Comparison of ENCODE assay signal across 10 cellular contexts in the genomic region with DNA sequence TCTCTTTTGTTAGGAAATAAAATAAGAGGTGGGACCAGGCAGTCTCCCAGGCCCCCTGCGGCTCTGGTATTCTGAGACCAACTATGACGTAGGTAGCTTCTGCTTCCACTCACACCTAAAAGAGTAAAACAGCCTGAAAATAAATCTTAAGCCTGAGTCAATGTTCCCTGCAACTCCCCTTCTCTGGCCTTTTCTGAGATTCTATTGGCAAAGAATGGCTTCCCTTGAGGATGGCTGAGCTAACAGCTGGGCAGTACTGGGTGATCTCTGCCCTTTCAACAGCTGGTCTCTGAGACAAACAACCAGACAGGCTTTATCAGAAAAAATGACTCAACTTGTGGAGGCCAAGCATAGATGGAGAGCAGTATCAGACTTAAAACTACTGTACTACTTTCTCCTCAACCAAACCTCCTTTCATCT. TPM values are rescaled to one million over a fixed set of nuclear protein-coding genes. Genes with fewer than 3 reads are reported as not detected.
DNase-seq lines count a peak whose midpoint lies in the region; ATAC-seq and TF ChIP-seq lines count a peak whose summit lies in the region.
"Had no signal": no experiment of that assay in that cellular context is flagged by ENCODE, and none has a peak within 500 bp of the region (broad histone marks: within the 10 kb centered on the region; RNA-seq: fewer than 3 reads in every experiment).

No MANE protein-coding gene starts in this region.

- no peak for TF ChIP-seq POLR2A in ovary (IDR thresholded peaks at IDR 0.05)

- no peak for TF ChIP-seq EP300 in ovary (IDR thresholded peaks at IDR 0.05)

- peaks cover 17% of the 10 kb centered on the region for H3K36me3 ChIP-seq in ACC112 (ENCODE audit: insufficient read depth, low read length)
- H3K36me3 ChIP-seq in SJCRH30: peaks cover 4% of the 10 kb centered on the region; the same call in 1 of the 2 replicates
- H3K36me3 ChIP-seq in ovary: no peaks in the 10 kb centered on the region

- peaks cover 84% of the 10 kb centered on the region for H3K79me2 ChIP-seq in ACC112 (ENCODE audit: control insufficient read depth, insufficient read depth, low read length, unreplicated experiment)

- H3K4me1 ChIP-seq in ACC112 (ENCODE audit: control insufficient read depth, insufficient read depth, low read length, unreplicated experiment) (peaks cover 38% of the 10 kb centered on the region), SJCRH30 (peaks cover 20% of the 10 kb centered on the region), ovary (ENCODE audit: insufficient read depth) (peaks cover 8% of the 10 kb centered on the region)

- H3K4me3 ChIP-seq in ACC112 (ENCODE audit: low read depth, low read length) (no peak overlapping the region), SJCRH30 (no peak overlapping the region), fibroblast of villous mesenchyme (ENCODE audit: low read depth, low read length) (no peak overlapping the region), ovary (no peak overlapping the region)

- no peak overlapping the region for H2AFZ ChIP-seq in ACC112 (ENCODE audit: low read length, unreplicated experiment)

- intact Hi-C loops in ovary (cut with DNase I): loop anchor here in 2 of 4 donors (5.0 to 10.0 kb wide), 2 partner anchors 49 to 62 kb away; a partner anchor contains a TSS

- H3K9me3 ChIP-seq in SJCRH30 (replicated peaks): 0 out of 2 replicates have a peak, but pooled peaks cover 3% of the 10 kb centered on the region
- H3K9me3 ChIP-seq in ovary: no peaks in the 10 kb centered on the region

- ATAC-seq in SK-N-SH treated with all-trans-retinoic acid at 6 μM for 48 hours: no peak
- ATAC-seq in GM18858 (IDR thresholded peaks at IDR 0.05; ENCODE audit: unreplicated experiment): no peak

- TF ChIP-seq CTCF in fibroblast of villous mesenchyme (IDR thresholded peaks at IDR 0.05; ENCODE audit: insufficient read depth, low read depth, low read length) (no peak), ovary (IDR thresholded peaks at IDR 0.05) (no peak)

- H3K27ac ChIP-seq in ACC112 (ENCODE audit: low read depth, low read length): peak overlapping the region; percentile 61
- H3K27ac ChIP-seq in SJCRH30: peak overlapping the region; percentile 62
- H3K27ac ChIP-seq in ovary: peak overlapping the region in 1 of 2 donors; percentile 71

- DNase-seq in SJCRH30 (peak; percentile 67 to 82), fibroblast of villous mesenchyme (ENCODE audit: low read depth) (peak; percentile 99), ovary (peak; percentile 69 to 82 (median 77))
- no peak for DNase-seq in activated CD4-positive, alpha-beta T cell treated with anti-CD3 and anti-CD28 coated beads for 48 hours
- no peak for DNase-seq in stimulated activated CD4-positive, alpha-beta T cell treated with anti-CD3 and anti-CD28 coated beads, Interleukin-4, amount 100 ng/mL, for 24 hours
- DNase-seq: effector CD4-positive, alpha-beta T cell; NCI-H2081 treated with DMSO at 0.1 percent for 48 hours had no signal

- H3K27me3 ChIP-seq in ACC112 (ENCODE audit: insufficient read depth, low read length) (no peaks in the 10 kb centered on the region), SJCRH30 (no peaks in the 10 kb centered on the region), ovary (no peaks in the 10 kb centered on the region)

- WGBS in ovary, 3 donors: 10 to 19% (median 15%) methylated on average over 2 of the region's 2 CpGs

TF ChIP-seq in SK-N-SH treated with all-trans-retinoic acid at 6 μM for 48 hours, 23 proteins besides CTCF, POLR2A, EP300 and RAD21 (continues in another document):
- TF ChIP-seq CSDC2 (CRISPR knock-in tag; IDR thresholded peaks at IDR 0.05) (no peak), ESRRG (CRISPR knock-in tag; IDR thresholded peaks at IDR 0.05) (no peak), ZFP30 (CRISPR knock-in tag; IDR thresholded peaks at IDR 0.05) (no peak), OSR1 (CRISPR knock-in tag; IDR thresholded peaks at IDR 0.05) (no peak), GLIS3 (CRISPR knock-in tag; IDR thresholded peaks at IDR 0.05) (no peak), SNAI2 (CRISPR knock-in tag; IDR thresholded peaks at IDR 0.05) (no peak), ISL1 (CRISPR knock-in tag; IDR thresholded peaks at IDR 0.05) (no peak), BACH2 (CRISPR knock-in tag; IDR thresholded peaks at IDR 0.05; ENCODE audit: borderline replicate concordance) (no peak), ARNTL (CRISPR knock-in tag; IDR thresholded peaks at IDR 0.05; ENCODE audit: borderline replicate concordance, low read depth) (no peak), PPARA (CRISPR knock-in tag; IDR thresholded peaks at IDR 0.05; ENCODE audit: borderline replicate concordance) (no peak), ZNF70 (CRISPR knock-in tag; IDR thresholded peaks at IDR 0.05) (no peak), TOX (CRISPR knock-in tag; IDR thresholded peaks at IDR 0.05; ENCODE audit: borderline replicate concordance) (no peak), ZFP3 (CRISPR knock-in tag; IDR thresholded peaks at IDR 0.05) (no peak), ZNF565 (CRISPR knock-in tag; conservative IDR thresholded peaks at IDR 0.05; ENCODE audit: low read depth) (no peak)
- TF ChIP-seq, protein P1, sequence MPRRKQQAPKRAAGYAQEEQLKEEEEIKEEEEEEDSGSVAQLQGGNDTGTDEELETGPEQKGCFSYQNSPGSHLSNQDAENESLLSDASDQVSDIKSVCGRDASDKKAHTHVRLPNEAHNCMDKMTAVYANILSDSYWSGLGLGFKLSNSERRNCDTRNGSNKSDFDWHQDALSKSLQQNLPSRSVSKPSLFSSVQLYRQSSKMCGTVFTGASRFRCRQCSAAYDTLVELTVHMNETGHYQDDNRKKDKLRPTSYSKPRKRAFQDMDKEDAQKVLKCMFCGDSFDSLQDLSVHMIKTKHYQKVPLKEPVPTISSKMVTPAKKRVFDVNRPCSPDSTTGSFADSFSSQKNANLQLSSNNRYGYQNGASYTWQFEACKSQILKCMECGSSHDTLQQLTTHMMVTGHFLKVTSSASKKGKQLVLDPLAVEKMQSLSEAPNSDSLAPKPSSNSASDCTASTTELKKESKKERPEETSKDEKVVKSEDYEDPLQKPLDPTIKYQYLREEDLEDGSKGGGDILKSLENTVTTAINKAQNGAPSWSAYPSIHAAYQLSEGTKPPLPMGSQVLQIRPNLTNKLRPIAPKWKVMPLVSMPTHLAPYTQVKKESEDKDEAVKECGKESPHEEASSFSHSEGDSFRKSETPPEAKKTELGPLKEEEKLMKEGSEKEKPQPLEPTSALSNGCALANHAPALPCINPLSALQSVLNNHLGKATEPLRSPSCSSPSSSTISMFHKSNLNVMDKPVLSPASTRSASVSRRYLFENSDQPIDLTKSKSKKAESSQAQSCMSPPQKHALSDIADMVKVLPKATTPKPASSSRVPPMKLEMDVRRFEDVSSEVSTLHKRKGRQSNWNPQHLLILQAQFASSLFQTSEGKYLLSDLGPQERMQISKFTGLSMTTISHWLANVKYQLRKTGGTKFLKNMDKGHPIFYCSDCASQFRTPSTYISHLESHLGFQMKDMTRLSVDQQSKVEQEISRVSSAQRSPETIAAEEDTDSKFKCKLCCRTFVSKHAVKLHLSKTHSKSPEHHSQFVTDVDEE (CRISPR knock-in tag; IDR thresholded peaks at IDR 0.05): no peak
- TF ChIP-seq, protein P2, sequence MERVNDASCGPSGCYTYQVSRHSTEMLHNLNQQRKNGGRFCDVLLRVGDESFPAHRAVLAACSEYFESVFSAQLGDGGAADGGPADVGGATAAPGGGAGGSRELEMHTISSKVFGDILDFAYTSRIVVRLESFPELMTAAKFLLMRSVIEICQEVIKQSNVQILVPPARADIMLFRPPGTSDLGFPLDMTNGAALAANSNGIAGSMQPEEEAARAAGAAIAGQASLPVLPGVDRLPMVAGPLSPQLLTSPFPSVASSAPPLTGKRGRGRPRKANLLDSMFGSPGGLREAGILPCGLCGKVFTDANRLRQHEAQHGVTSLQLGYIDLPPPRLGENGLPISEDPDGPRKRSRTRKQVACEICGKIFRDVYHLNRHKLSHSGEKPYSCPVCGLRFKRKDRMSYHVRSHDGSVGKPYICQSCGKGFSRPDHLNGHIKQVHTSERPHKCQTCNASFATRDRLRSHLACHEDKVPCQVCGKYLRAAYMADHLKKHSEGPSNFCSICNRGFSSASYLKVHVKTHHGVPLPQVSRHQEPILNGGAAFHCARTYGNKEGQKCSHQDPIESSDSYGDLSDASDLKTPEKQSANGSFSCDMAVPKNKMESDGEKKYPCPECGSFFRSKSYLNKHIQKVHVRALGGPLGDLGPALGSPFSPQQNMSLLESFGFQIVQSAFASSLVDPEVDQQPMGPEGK (CRISPR knock-in tag; IDR thresholded peaks at IDR 0.05; ENCODE audit: borderline replicate concordance): no peak
- TF ChIP-seq, protein P3, sequence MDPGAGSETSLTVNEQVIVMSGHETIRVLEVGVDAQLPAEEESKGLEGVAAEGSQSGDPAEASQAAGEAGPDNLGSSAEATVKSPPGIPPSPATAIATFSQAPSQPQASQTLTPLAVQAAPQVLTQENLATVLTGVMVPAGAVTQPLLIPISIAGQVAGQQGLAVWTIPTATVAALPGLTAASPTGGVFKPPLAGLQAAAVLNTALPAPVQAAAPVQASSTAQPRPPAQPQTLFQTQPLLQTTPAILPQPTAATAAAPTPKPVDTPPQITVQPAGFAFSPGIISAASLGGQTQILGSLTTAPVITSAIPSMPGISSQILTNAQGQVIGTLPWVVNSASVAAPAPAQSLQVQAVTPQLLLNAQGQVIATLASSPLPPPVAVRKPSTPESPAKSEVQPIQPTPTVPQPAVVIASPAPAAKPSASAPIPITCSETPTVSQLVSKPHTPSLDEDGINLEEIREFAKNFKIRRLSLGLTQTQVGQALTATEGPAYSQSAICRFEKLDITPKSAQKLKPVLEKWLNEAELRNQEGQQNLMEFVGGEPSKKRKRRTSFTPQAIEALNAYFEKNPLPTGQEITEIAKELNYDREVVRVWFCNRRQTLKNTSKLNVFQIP (CRISPR knock-in tag; IDR thresholded peaks at IDR 0.05; ENCODE audit: borderline replicate concordance, low read depth): no peak
- TF ChIP-seq, protein P4, sequence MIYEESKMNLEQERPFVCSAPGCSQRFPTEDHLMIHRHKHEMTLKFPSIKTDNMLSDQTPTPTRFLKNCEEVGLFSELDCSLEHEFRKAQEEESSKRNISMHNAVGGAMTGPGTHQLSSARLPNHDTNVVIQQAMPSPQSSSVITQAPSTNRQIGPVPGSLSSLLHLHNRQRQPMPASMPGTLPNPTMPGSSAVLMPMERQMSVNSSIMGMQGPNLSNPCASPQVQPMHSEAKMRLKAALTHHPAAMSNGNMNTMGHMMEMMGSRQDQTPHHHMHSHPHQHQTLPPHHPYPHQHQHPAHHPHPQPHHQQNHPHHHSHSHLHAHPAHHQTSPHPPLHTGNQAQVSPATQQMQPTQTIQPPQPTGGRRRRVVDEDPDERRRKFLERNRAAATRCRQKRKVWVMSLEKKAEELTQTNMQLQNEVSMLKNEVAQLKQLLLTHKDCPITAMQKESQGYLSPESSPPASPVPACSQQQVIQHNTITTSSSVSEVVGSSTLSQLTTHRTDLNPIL (CRISPR knock-in tag; IDR thresholded peaks at IDR 0.05; ENCODE audit: low read depth): no peak

RNA-seq across cellular contexts. Expression of a gene that starts 58.7 kb away (rescaled TPM):
- total RNA-seq in SJCRH30 (2014; rRNA removed; shearing (Covaris generic)): 18.4 and 18.7 TPM in 2 replicates
- 33.2 and 35.4 TPM in 2 replicates for total RNA-seq in fibroblast of villous mesenchyme
- 100 to 1,000 TPM in 1 of 7 donors, 10 to 100 TPM in 6; 24.7 to 110 (median 89.6) TPM for total RNA-seq in ovary
- 10 to 100 TPM; 21.2 to 47.5 TPM for polyA plus RNA-seq in ovary

Comparison
In these comparisons a context has a peak if more than half of its experiments do, and no peak if none do; other contexts are left out.
1. DNase-seq: peak in SJCRH30 (2 of 2), fibroblast of villous mesenchyme (single experiment) and ovary (5 of 5); none in activated CD4-positive, alpha-beta T cell treated with anti-CD3 and anti-CD28 coated beads for 48 hours (single experiment) and stimulated activated CD4-positive, alpha-beta T cell treated with anti-CD3 and anti-CD28 coated beads, Interleukin-4, amount 100 ng/mL, for 24 hours (single experiment).